10 cellular contexts compared by ENCODE assay signal in the genomic region with DNA sequence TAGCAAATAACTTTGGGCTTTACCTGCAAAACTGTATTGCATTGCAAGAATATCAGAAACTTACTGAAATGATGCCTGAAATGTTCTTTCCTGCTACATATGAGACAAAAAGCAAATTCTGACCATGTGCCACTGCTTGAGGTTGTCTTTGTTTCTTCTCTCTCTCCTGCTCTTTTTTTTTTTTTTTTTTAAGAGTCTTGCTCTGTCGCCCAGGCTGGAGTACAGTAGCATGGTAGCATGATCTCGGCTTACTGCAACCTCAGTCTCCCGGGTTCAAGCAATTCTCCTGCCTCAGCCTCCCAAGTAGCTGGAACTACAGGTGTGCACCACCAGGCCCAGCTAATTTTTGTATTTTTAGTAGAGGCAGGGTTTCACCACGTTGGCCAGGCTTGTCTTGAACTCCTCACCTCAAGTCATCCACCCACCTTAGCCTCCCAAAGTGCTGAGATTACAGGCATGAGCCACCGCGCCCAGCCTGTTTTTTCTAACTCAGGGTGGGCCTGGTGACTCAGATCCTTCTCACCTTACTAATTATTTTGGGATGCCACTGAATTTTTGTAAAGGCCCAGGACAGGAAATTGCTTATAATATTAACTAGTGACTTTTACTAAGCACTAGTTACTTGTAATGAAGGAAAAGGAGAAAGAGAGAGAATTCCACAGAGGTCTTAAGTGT. TPM values are rescaled to one million over a fixed set of nuclear protein-coding genes. Genes with fewer than 3 reads are reported as not detected.
DNase-seq lines count a peak whose midpoint lies in the region; ATAC-seq, FAIRE-seq and TF ChIP-seq lines count a peak whose summit lies in the region.
"Had no signal": no experiment of that assay in that cellular context is flagged by ENCODE, and none has a peak within 500 bp of the region (broad histone marks: within the 10 kb centered on the region; RNA-seq: fewer than 3 reads in every experiment).

No MANE protein-coding gene starts in this region.

- CTCF ChIA-PET in A549 (lab: Yijun Ruan, JAX), result interaction anchor here (0.6 to 5.2 kb wide), 23 partner anchors 8 to 524 kb away, joined by 3 to 36 read pairs (median 3); no protein-coding TSS in a partner anchor
- CTCF ChIA-PET in Panc1 (lab: Charles Lee), result interaction anchor here (0.6 to 1.8 kb wide), 16 partner anchors 9 to 1596 kb away, joined by 3 to 12 read pairs (median 4); no protein-coding TSS in a partner anchor

- TF ChIP-seq POLR2A in A549 (IDR thresholded peaks at IDR 0.05; ENCODE audit: low read length), result no peak

- H3K4me3 ChIP-seq in A549 (no peak overlapping the region; the same call in 2 of the 3 replicates), Panc1 (ENCODE audit: low read depth in 2 of 2, low read length in 2 of 2) (no peak overlapping the region), fibroblast of lung (replicated peaks in 1 of 4; ENCODE audit: control extremely low read depth in 1 of 4, insufficient read depth in 1 of 4, low read depth in 3 of 4, low read length in 4 of 4) (no peak overlapping the region)

- H3K9ac ChIP-seq in fibroblast of lung (ENCODE audit: insufficient read depth, low read length), result no peak overlapping the region

- H4K20me1 ChIP-seq in fibroblast of lung (ENCODE audit: control insufficient read depth, extremely low read depth, insufficient read depth, low read length), result no peaks in the 10 kb centered on the region

- H3K27ac ChIP-seq in A549 (no peak overlapping the region), Panc1 (ENCODE audit: low read length) (no peak overlapping the region), fibroblast of lung (ENCODE audit: insufficient read depth, low read length) (no peak overlapping the region)

- H2AFZ ChIP-seq in fibroblast of lung (ENCODE audit: low read length), result no peak overlapping the region

- H3K27me3 ChIP-seq in Panc1 (ENCODE audit: control insufficient read depth, insufficient read depth, low read length) (no peaks in the 10 kb centered on the region), fibroblast of lung (ENCODE audit: control insufficient read depth, insufficient read depth, low read length) (no peaks in the 10 kb centered on the region)

- ATAC-seq in A549, result no peak
- peak; percentile 1 for ATAC-seq in GM18502 (IDR thresholded peaks at IDR 0.05; ENCODE audit: poor library complexity, unreplicated experiment)
- ATAC-seq in Panc1, result 0 out of 2 replicates have a peak, but pooled peaks have one; percentile 15
- ATAC-seq in HG02870 (IDR thresholded peaks at IDR 0.05; ENCODE audit: unreplicated experiment), result no peak

- peaks cover 9% of the 10 kb centered on the region; the same call in 2 of the 3 replicates for H3K9me3 ChIP-seq in A549
- peaks cover 13% of the 10 kb centered on the region; the same call in 1 of the 2 replicates for H3K9me3 ChIP-seq in Panc1 (ENCODE audit: control insufficient read depth, insufficient read depth, low read depth, low read length)
- H3K9me3 ChIP-seq in fibroblast of lung (ENCODE audit: control insufficient read depth, insufficient read depth, low read depth, low read length), result no peaks in the 10 kb centered on the region
- H3K9me3 ChIP-seq: Caco-2 had no signal

- TF ChIP-seq CTCF in A549 (IDR thresholded peaks at IDR 0.05) (no peak), Panc1 (IDR thresholded peaks at IDR 0.05) (peak; percentile 69), fibroblast of lung (conservative IDR thresholded peaks at IDR 0.05 in 1 of 2, IDR thresholded peaks at IDR 0.05 in 1 of 2; ENCODE audit: low read depth in 1 of 2, low read length in 2 of 2) (no peak)

- no peak for TF ChIP-seq RAD21 in A549 (conservative IDR thresholded peaks at IDR 0.05 in 1 of 2, IDR thresholded peaks at IDR 0.05 in 1 of 2)

- intact Hi-C loops in Panc1 (cut with micrococcal nuclease; ENCODE audit: unreplicated experiment), result loop anchor here (5.0 to 10.0 kb wide), 4 partner anchors 132 to 529 kb away; a partner anchor contains a TSS

- POLR2A ChIA-PET in A549 (lab: Yijun Ruan, JAX), result interaction anchor here (0.6 kb wide), 1 partner anchor 181 kb away, joined by 3 read pairs; no protein-coding TSS in a partner anchor
- POLR2A ChIA-PET in Panc1 (lab: Charles Lee), result interaction anchor here (0.6 kb wide), 7 partner anchors 44 to 631 kb away, joined by 3 to 8 read pairs (median 3); no protein-coding TSS in a partner anchor

- no peaks in the 10 kb centered on the region for H3K79me2 ChIP-seq in fibroblast of lung (ENCODE audit: control insufficient read depth, insufficient read depth, low read length)

- peak overlapping the region; percentile 95 for H3K4me2 ChIP-seq in A549
- peak overlapping the region; percentile 23 for H3K4me2 ChIP-seq in fibroblast of lung (ENCODE audit: extremely low read depth, insufficient read depth, low read length)

- H3K4me1 ChIP-seq in A549 (peaks cover 6% of the 10 kb centered on the region; the same call in 2 of the 3 replicates), Panc1 (ENCODE audit: control insufficient read depth, insufficient read depth, low read length) (peaks cover 12% of the 10 kb centered on the region), fibroblast of lung (ENCODE audit: control insufficient read depth, extremely low read depth, insufficient read depth, low read length) (no peaks in the 10 kb centered on the region)
- H3K4me1 ChIP-seq: Caco-2 had no signal

- no peak for TF ChIP-seq EP300 in A549 (IDR thresholded peaks at IDR 0.05)

- in situ Hi-C loops in Panc1 (cut with HindIII; ENCODE audit: low pct_unique_long_range_greater_than_20kb, low sequenced_read_pairs), result no loop called here

- H3K36me3 ChIP-seq in Panc1 (ENCODE audit: control insufficient read depth, insufficient read depth, low read length), result no peaks in the 10 kb centered on the region
- no peaks in the 10 kb centered on the region for H3K36me3 ChIP-seq in fibroblast of lung (ENCODE audit: control insufficient read depth, insufficient read depth, low read length)

- BruUV-seq in Panc1 (replicated peaks; lab: Mats Ljungman, UMichigan), result no TSS peak

- 43% methylated on average over 6 of the region's 6 CpGs for WGBS in A549 (ENCODE audit: missing lambda C conversion rate)

- no peak for FAIRE-seq in A549 (lab: Jason Lieb, UNC)

- DNase-seq in A549 (ENCODE audit: low read depth in 1 of 2, low spot score in 1 of 2), result no peak
- DNase-seq in Panc1 (ENCODE audit: low read depth, low spot score), result no peak
- no peak for DNase-seq in fibroblast of lung (ENCODE audit: low read depth in 2 of 2)
- DNase-seq in CD1c-positive myeloid dendritic cell (ENCODE audit: extremely low spot score), result no peak
- DNase-seq in foreskin melanocyte, result no peak
- DNase-seq in NCI-H69 (lab: John Stamatoyannopoulos, UW), result no peak

TF ChIP-seq in A549, 52 proteins besides CTCF, POLR2A, EP300 and RAD21 (continues in another document):
- TF ChIP-seq, protein P1, sequence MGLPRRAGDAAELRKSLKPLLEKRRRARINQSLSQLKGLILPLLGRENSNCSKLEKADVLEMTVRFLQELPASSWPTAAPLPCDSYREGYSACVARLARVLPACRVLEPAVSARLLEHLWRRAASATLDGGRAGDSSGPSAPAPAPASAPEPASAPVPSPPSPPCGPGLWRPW (IDR thresholded peaks at IDR 0.05), result no peak
- TF ChIP-seq, protein P2, sequence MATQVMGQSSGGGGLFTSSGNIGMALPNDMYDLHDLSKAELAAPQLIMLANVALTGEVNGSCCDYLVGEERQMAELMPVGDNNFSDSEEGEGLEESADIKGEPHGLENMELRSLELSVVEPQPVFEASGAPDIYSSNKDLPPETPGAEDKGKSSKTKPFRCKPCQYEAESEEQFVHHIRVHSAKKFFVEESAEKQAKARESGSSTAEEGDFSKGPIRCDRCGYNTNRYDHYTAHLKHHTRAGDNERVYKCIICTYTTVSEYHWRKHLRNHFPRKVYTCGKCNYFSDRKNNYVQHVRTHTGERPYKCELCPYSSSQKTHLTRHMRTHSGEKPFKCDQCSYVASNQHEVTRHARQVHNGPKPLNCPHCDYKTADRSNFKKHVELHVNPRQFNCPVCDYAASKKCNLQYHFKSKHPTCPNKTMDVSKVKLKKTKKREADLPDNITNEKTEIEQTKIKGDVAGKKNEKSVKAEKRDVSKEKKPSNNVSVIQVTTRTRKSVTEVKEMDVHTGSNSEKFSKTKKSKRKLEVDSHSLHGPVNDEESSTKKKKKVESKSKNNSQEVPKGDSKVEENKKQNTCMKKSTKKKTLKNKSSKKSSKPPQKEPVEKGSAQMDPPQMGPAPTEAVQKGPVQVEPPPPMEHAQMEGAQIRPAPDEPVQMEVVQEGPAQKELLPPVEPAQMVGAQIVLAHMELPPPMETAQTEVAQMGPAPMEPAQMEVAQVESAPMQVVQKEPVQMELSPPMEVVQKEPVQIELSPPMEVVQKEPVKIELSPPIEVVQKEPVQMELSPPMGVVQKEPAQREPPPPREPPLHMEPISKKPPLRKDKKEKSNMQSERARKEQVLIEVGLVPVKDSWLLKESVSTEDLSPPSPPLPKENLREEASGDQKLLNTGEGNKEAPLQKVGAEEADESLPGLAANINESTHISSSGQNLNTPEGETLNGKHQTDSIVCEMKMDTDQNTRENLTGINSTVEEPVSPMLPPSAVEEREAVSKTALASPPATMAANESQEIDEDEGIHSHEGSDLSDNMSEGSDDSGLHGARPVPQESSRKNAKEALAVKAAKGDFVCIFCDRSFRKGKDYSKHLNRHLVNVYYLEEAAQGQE (IDR thresholded peaks at IDR 0.05), result no peak
- TF ChIP-seq KDM1A (IDR thresholded peaks at IDR 0.05; ENCODE audit: low read depth), result no peak

RNA-seq across cellular contexts. Expression of a gene that starts 35.9 kb away (rescaled TPM):
- polyA plus RNA-seq in A549 (2011; rRNA removed), result not detected in 2 replicates
- polyA plus RNA-seq in A549 (2012; cell fraction: cytosol; rRNA removed), result not detected in 2 replicates
- polyA plus RNA-seq in A549 (2012; cell fraction: nucleus; rRNA removed), result not detected in 2 replicates
- polyA plus RNA-seq in A549 (2017; fragmentation: RNase III; extraction: RNeasy Plus Mini Kit Qiagen cat#74134 plus additional on column Dnase treatment), result not detected in 3 replicates
- polyA minus RNA-seq in A549 (2011; rRNA and poly(A)+ RNA removed), result not detected in 2 replicates
- not detected for total RNA-seq in Panc1 (2021; ENCODE audit: unreplicated experiment)
- polyA plus RNA-seq in Panc1 (2012; ENCODE audit: insufficient read length), result not detected
- total RNA-seq in fibroblast of lung, result not detected in 2 replicates
- polyA plus RNA-seq in fibroblast of lung, result not detected in 2 replicates
- not detected in 2 replicates for polyA plus RNA-seq in fibroblast of lung (2012)
- not detected in 2 replicates for polyA minus RNA-seq in fibroblast of lung (ENCODE audit: low replicate concordance)
- total RNA-seq: Caco-2, temporal lobe had no signal

RNA-seq across cellular contexts. Expression of a gene that starts 44.8 kb away (rescaled TPM):
- polyA plus RNA-seq in A549 (2011; rRNA removed), result 42.4 and 49.8 TPM in 2 replicates
- 12.7 and 12.9 TPM in 2 replicates for polyA plus RNA-seq in A549 (2012; cell fraction: cytosol; rRNA removed)
- polyA plus RNA-seq in A549 (2012; cell fraction: nucleus; rRNA removed), result 3.5 and 7.7 TPM in 2 replicates
- 27.9 to 29.3 TPM (median 28.2 TPM) in 3 replicates for polyA plus RNA-seq in A549 (2017; fragmentation: RNase III; extraction: RNeasy Plus Mini Kit Qiagen cat#74134 plus additional on column Dnase treatment)
- 4.5 and 5.1 TPM in 2 replicates for polyA minus RNA-seq in A549 (2011; rRNA and poly(A)+ RNA removed)
- total RNA-seq in Panc1 (2021; ENCODE audit: unreplicated experiment), result 73.0 TPM
- 43.2 TPM for polyA plus RNA-seq in Panc1 (2012; ENCODE audit: insufficient read length)
- 31.6 and 32.2 TPM in 2 replicates for total RNA-seq in fibroblast of lung
- polyA plus RNA-seq in fibroblast of lung, result 40.6 and 44.2 TPM in 2 replicates
- 32.6 and 36.9 TPM in 2 replicates for polyA plus RNA-seq in fibroblast of lung (2012)
- 0.59 TPM in 1 of 2 replicates, not detected in the other for polyA minus RNA-seq in fibroblast of lung (ENCODE audit: low replicate concordance)

Comparison
In these comparisons a context has a peak if more than half of its experiments do, and no peak if none do; other contexts are left out.
1. ATAC-seq: peak in GM18502 (single experiment) and Panc1 (single experiment); none in A549 (0 of 2) and HG02870 (single experiment).